3 cellular contexts compared by ENCODE assay signal in the genomic region with DNA sequence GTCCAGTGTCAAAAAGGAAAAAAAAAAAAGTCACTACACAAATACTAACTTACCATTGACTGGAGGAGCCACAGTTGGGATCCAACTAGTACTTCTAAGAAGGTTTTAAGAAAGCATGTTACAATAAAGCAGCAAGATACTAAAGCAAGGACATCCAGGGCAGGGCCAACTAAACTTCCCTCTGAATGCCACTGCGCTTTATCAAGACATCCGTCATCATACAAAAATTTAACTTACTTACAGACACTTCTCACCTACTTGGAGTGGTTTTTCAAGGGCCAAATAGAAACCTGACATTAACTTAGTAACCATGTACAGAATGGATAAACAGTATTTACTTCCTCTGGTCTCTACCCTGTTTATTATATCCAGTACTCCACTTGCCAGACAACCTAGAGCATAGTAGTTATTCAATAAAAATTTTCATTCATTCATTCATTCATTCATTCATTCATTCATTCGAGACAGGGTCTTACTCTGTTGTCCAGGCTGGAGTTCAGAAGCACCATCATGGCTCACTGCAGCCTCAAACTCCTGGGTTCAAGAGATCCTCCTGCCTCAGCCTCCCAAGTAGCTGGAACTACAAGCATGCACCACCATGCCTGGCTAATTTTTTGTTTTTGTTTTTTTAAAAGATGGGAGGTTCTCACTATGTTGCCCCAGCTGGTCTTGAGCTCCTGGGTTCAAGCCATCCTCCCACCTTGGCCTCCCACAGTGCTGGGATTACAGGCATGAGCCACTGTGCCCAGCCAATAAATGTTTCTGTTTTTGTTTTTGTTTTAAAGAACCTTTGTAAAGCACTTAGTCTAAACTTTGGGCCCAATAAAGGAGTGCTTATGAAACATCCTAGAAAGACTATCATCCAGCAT.
TF ChIP-seq lines count a peak whose summit lies in the region.

No MANE protein-coding gene starts in this region.

TF ChIP-seq in HCT116, 20 proteins besides CTCF, POLR2A, EP300 and RAD21:
- no peak for TF ChIP-seq POLR2AphosphoS5 (IDR thresholded peaks at IDR 0.05; ENCODE audit: low read depth, low read length)
- TF ChIP-seq ELF1 (IDR thresholded peaks at IDR 0.05; ENCODE audit: borderline replicate concordance, low read depth) = no peak
- TF ChIP-seq TCF7L2 (IDR thresholded peaks at IDR 0.05; ENCODE audit: borderline replicate concordance, extremely low read depth, insufficient read depth, insufficient read length) = no peak
- TF ChIP-seq CBX3 (IDR thresholded peaks at IDR 0.05; ENCODE audit: low read depth) = no peak
- no peak for TF ChIP-seq ZFX (IDR thresholded peaks at IDR 0.05)
- TF ChIP-seq, protein P1, sequence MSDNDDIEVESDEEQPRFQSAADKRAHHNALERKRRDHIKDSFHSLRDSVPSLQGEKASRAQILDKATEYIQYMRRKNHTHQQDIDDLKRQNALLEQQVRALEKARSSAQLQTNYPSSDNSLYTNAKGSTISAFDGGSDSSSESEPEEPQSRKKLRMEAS (IDR thresholded peaks at IDR 0.05) = no peak
- no peak for TF ChIP-seq SP1 (IDR thresholded peaks at IDR 0.05; ENCODE audit: low read depth)
- TF ChIP-seq EZH2 (IDR thresholded peaks at IDR 0.05) = no peak
- no peak for TF ChIP-seq SRF (IDR thresholded peaks at IDR 0.05; ENCODE audit: low read depth)
- no peak for TF ChIP-seq FOSL1 (IDR thresholded peaks at IDR 0.05; ENCODE audit: low read depth)
- no peak for TF ChIP-seq EGR1 (IDR thresholded peaks at IDR 0.05; ENCODE audit: low read depth)
- TF ChIP-seq, protein P2, sequence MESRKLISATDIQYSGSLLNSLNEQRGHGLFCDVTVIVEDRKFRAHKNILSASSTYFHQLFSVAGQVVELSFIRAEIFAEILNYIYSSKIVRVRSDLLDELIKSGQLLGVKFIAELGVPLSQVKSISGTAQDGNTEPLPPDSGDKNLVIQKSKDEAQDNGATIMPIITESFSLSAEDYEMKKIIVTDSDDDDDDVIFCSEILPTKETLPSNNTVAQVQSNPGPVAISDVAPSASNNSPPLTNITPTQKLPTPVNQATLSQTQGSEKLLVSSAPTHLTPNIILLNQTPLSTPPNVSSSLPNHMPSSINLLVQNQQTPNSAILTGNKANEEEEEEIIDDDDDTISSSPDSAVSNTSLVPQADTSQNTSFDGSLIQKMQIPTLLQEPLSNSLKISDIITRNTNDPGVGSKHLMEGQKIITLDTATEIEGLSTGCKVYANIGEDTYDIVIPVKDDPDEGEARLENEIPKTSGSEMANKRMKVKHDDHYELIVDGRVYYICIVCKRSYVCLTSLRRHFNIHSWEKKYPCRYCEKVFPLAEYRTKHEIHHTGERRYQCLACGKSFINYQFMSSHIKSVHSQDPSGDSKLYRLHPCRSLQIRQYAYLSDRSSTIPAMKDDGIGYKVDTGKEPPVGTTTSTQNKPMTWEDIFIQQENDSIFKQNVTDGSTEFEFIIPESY (IDR thresholded peaks at IDR 0.05; ENCODE audit: extremely low read depth, insufficient replicate concordance, low read length) = no peak
- no peak for TF ChIP-seq JUND (IDR thresholded peaks at IDR 0.05)
- TF ChIP-seq, protein P3, sequence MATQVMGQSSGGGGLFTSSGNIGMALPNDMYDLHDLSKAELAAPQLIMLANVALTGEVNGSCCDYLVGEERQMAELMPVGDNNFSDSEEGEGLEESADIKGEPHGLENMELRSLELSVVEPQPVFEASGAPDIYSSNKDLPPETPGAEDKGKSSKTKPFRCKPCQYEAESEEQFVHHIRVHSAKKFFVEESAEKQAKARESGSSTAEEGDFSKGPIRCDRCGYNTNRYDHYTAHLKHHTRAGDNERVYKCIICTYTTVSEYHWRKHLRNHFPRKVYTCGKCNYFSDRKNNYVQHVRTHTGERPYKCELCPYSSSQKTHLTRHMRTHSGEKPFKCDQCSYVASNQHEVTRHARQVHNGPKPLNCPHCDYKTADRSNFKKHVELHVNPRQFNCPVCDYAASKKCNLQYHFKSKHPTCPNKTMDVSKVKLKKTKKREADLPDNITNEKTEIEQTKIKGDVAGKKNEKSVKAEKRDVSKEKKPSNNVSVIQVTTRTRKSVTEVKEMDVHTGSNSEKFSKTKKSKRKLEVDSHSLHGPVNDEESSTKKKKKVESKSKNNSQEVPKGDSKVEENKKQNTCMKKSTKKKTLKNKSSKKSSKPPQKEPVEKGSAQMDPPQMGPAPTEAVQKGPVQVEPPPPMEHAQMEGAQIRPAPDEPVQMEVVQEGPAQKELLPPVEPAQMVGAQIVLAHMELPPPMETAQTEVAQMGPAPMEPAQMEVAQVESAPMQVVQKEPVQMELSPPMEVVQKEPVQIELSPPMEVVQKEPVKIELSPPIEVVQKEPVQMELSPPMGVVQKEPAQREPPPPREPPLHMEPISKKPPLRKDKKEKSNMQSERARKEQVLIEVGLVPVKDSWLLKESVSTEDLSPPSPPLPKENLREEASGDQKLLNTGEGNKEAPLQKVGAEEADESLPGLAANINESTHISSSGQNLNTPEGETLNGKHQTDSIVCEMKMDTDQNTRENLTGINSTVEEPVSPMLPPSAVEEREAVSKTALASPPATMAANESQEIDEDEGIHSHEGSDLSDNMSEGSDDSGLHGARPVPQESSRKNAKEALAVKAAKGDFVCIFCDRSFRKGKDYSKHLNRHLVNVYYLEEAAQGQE (IDR thresholded peaks at IDR 0.05; ENCODE audit: low read depth) = no peak
- no peak for TF ChIP-seq CEBPB (IDR thresholded peaks at IDR 0.05; ENCODE audit: low read depth)
- TF ChIP-seq YY1 (IDR thresholded peaks at IDR 0.05; ENCODE audit: extremely low read depth, insufficient replicate concordance, low read depth, low read length) = no peak
TF ChIP-seq in HCT116: peak in this region for 0.

TF ChIP-seq in GM23338, 12 proteins besides CTCF, POLR2A, EP300 and RAD21 (continues in another document):
- TF ChIP-seq POLR2AphosphoS5 (IDR thresholded peaks at IDR 0.05; ENCODE audit: low read depth) (no peak), CREB1 (CRISPR knock-in tag; IDR thresholded peaks at IDR 0.05; ENCODE audit: low read depth) (no peak), ZNF114 (CRISPR knock-in tag; IDR thresholded peaks at IDR 0.05) (no peak), JUNB (IDR thresholded peaks at IDR 0.05; ENCODE audit: unreplicated experiment) (no peak), ZNF331 (CRISPR knock-in tag; IDR thresholded peaks at IDR 0.05; ENCODE audit: low read depth) (no peak), STAT1 (IDR thresholded peaks at IDR 0.05; ENCODE audit: unreplicated experiment) (no peak), EZH2 (IDR thresholded peaks at IDR 0.05; ENCODE audit: low read depth, unreplicated experiment) (no peak), NANOG (IDR thresholded peaks at IDR 0.05; ENCODE audit: borderline replicate concordance) (no peak)
- TF ChIP-seq, protein P4, sequence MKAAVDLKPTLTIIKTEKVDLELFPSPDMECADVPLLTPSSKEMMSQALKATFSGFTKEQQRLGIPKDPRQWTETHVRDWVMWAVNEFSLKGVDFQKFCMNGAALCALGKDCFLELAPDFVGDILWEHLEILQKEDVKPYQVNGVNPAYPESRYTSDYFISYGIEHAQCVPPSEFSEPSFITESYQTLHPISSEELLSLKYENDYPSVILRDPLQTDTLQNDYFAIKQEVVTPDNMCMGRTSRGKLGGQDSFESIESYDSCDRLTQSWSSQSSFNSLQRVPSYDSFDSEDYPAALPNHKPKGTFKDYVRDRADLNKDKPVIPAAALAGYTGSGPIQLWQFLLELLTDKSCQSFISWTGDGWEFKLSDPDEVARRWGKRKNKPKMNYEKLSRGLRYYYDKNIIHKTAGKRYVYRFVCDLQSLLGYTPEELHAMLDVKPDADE (IDR thresholded peaks at IDR 0.05) = no peak
- TF ChIP-seq, protein P3 (IDR thresholded peaks at IDR 0.05; ENCODE audit: unreplicated experiment) = no peak

TF ChIP-seq in SK-N-SH, 30 proteins besides CTCF, POLR2A, EP300 and RAD21:
- TF ChIP-seq, protein P5, sequence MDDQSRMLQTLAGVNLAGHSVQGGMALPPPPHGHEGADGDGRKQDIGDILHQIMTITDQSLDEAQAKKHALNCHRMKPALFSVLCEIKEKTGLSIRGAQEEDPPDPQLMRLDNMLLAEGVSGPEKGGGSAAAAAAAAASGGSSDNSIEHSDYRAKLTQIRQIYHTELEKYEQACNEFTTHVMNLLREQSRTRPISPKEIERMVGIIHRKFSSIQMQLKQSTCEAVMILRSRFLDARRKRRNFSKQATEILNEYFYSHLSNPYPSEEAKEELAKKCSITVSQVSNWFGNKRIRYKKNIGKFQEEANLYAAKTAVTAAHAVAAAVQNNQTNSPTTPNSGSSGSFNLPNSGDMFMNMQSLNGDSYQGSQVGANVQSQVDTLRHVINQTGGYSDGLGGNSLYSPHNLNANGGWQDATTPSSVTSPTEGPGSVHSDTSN (IDR thresholded peaks at IDR 0.05) = no peak
- TF ChIP-seq, protein P2 (IDR thresholded peaks at IDR 0.05; ENCODE audit: borderline replicate concordance, low read depth) = no peak
- no peak for TF ChIP-seq CHD2 (IDR thresholded peaks at IDR 0.05; ENCODE audit: low read length, partially characterized antibody)
- no peak for TF ChIP-seq RCOR1 (IDR thresholded peaks at IDR 0.05; ENCODE audit: low read length)
